Comparison of ENCODE assay signal across 1 cellular context in the genomic region with DNA sequence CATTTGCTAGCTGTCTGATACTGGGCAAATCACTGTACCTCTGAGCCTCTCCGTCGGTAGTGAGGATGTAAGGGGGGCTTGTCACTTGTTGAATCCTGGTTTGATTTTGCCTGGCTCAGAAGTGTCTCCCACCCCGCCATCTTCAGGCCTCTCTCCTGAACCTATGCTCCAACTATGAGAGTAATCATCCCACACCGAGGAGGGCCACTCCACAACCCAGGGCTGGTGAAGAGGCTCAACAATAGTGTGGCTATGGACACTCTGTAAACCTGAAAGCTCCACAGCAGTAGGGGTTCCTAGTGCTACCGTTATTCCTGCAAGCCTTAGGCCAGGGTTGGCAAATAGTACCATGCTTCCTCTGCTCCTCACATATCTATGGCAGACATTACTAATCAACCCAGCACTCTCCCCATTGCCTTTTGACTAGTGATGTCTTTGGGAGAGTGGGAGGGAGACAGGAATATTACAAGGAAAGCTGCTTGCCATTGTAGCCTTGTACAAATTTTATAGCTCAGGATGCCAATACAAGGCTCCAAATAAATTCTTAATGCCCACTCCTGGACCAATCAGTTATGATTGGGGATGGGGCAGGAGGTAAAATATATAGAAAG.
TF ChIP-seq lines count a peak whose summit lies in the region.

No MANE protein-coding gene starts in this region.

TF ChIP-seq in GM12878, 131 proteins besides CTCF, POLR2A, EP300 and RAD21:
- TF ChIP-seq, protein P1, sequence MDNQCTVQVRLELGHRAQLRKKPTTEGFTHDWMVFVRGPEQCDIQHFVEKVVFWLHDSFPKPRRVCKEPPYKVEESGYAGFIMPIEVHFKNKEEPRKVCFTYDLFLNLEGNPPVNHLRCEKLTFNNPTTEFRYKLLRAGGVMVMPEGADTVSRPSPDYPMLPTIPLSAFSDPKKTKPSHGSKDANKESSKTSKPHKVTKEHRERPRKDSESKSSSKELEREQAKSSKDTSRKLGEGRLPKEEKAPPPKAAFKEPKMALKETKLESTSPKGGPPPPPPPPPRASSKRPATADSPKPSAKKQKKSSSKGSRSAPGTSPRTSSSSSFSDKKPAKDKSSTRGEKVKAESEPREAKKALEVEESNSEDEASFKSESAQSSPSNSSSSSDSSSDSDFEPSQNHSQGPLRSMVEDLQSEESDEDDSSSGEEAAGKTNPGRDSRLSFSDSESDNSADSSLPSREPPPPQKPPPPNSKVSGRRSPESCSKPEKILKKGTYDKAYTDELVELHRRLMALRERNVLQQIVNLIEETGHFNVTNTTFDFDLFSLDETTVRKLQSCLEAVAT (IDR thresholded peaks at IDR 0.05) = 0 out of 2 replicates have a peak, but pooled peaks have one; percentile 32
- TF ChIP-seq, protein P2, sequence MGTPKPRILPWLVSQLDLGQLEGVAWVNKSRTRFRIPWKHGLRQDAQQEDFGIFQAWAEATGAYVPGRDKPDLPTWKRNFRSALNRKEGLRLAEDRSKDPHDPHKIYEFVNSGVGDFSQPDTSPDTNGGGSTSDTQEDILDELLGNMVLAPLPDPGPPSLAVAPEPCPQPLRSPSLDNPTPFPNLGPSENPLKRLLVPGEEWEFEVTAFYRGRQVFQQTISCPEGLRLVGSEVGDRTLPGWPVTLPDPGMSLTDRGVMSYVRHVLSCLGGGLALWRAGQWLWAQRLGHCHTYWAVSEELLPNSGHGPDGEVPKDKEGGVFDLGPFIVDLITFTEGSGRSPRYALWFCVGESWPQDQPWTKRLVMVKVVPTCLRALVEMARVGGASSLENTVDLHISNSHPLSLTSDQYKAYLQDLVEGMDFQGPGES (IDR thresholded peaks at IDR 0.05) = no peak
- TF ChIP-seq SRF (IDR thresholded peaks at IDR 0.05; ENCODE audit: low read depth in 2 of 2, low read length in 2 of 2) (peak in 1 of 2 experiments; percentile 55; a peak in 1 of 4 replicates), SIX5 (IDR thresholded peaks at IDR 0.05; ENCODE audit: low read depth, low read length, severe bottlenecking) (no peak), TBL1XR1 (IDR thresholded peaks at IDR 0.05; ENCODE audit: low read depth, low read length) (no peak), PAX8 (IDR thresholded peaks at IDR 0.05) (no peak)
